In the genomic region with DNA sequence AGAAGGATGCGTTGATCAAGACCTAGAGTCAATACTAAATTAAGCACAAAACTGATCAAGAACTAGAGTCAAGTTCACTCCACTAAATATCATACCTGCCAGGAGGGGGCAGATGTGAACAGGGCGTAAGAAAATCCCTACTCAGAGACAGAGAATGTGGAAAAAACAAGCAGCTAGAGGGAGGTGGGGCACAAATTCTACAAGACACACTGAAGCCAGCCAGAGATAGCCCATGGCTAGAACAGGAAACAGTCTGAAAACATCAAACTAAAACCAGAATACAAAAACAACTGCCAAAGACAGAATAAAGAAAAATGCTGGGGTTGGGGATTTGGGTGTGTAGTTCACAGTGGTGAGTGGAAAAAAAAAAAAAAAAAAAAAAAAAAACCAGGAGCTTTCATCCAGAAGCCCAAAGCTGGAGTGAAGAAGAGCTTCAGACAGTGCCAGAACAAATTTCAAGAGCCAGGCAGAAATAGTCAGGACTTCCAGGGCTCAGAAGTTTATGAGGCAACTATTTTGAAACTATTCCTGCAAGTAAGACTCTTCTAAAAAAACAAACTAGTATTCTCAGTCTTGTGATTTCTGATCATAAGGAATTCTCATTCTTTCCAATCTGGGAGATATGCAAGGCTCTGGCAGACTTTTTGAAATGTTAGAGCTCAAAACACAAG, we compare ENCODE assay signal across 8 cellular contexts.
DNase-seq lines count a peak whose midpoint lies in the region; ATAC-seq, FAIRE-seq and TF ChIP-seq lines count a peak whose summit lies in the region.

No MANE protein-coding gene starts in this region.

- intact Hi-C loops in GM12878 (cut with micrococcal nuclease; ENCODE audit: unreplicated experiment) = loop anchor here (1.0 to 2.0 kb wide), 4 partner anchors 118 to 366 kb away; no protein-coding TSS in a partner anchor

- SMC1A ChIA-PET in GM12878 (lab: Charles Lee; ENCODE audit: uncharacterized antibody, unreplicated experiment) = interaction anchor here (0.6 to 9.2 kb wide), 37 partner anchors 9 to 607 kb away, joined by 3 to 148 read pairs (median 5); partner anchors contain the start of gene CCDC71L

- no peaks in the 10 kb centered on the region for H4K20me1 ChIP-seq in GM12878 (ENCODE audit: control insufficient read depth, insufficient read depth)

- H3K79me2 ChIP-seq in GM12878 (ENCODE audit: control insufficient read depth, insufficient read depth, low read length) = no peaks in the 10 kb centered on the region

- TF ChIP-seq CTCF in GM12878 (IDR thresholded peaks at IDR 0.05 in 2 of 3, conservative IDR thresholded peaks at IDR 0.05 in 1 of 3; ENCODE audit: control insufficient read depth in 2 of 3, extremely low read depth in 1 of 3, insufficient read depth in 1 of 3, low read depth in 3 of 3, low read length in 3 of 3) (peak; percentile 70 to 77 (median 74)), kidney epithelial cell (IDR thresholded peaks at IDR 0.05; ENCODE audit: insufficient read depth, low read length, poor library complexity, severe bottlenecking) (peak; percentile 64)

- ATAC-seq in GM21723 (IDR thresholded peaks at IDR 0.05; ENCODE audit: unreplicated experiment) (peak; percentile 94), GM12878 (peak; percentile 95)

- no peak overlapping the region for H3K4me3 ChIP-seq in GM12878
- H3K4me3 ChIP-seq in kidney epithelial cell (ENCODE audit: low read depth, low read length) = no peak overlapping the region

- H3K4me1 ChIP-seq in GM12878 (ENCODE audit: control insufficient read depth, insufficient read depth, low read length) = no peaks in the 10 kb centered on the region; the same call in 1 of the 2 replicates

- H3K4me2 ChIP-seq in GM12878 (ENCODE audit: control insufficient read depth, insufficient read depth) = no peak overlapping the region

- no peak overlapping the region for H3K9ac ChIP-seq in GM12878 (ENCODE audit: control insufficient read depth, insufficient read depth, low read length)

- DNase-seq in LHCN-M2 (ENCODE audit: low read depth) = peak; percentile 84
- peak; percentile 84 for DNase-seq in RPMI8226
- peak; percentile 57 for DNase-seq in GM12878 (ENCODE audit: low read depth, low spot score)
- peak; percentile 66 for DNase-seq in kidney epithelial cell (ENCODE audit: low read depth)
- DNase-seq in stimulated activated CD4-positive, alpha-beta T cell treated with anti-CD3 and anti-CD28 coated beads, Interleukin-2, amount 100 ng/mL, for 48 hours = peak; percentile 44 to 65
- DNase-seq in superior temporal gyrus (ENCODE audit: extremely low spot score) = no peak

- CTCF ChIA-PET in GM12878 (lab: Yijun Ruan, JAX) = interaction anchor here (0.6 to 9.7 kb wide), 40 partner anchors 10 to 610 kb away, joined by 3 to 171 read pairs (median 5); partner anchors contain the start of gene CCDC71L

- H3K36me3 ChIP-seq in GM12878 (ENCODE audit: control insufficient read depth in 2 of 2, insufficient read depth in 2 of 2, low read length in 1 of 2) = no peaks in the 10 kb centered on the region
- no peaks in the 10 kb centered on the region for H3K36me3 ChIP-seq in kidney epithelial cell (ENCODE audit: control insufficient read depth, insufficient read depth, low read length)

- peak overlapping the region; percentile 33; the same call in 1 of the 2 replicates for H2AFZ ChIP-seq in GM12878 (ENCODE audit: control insufficient read depth, low read depth, low read length)

- POLR2A ChIA-PET in GM12878 (lab: Charles Lee) = interaction anchor here (0.6 to 1.5 kb wide), 7 partner anchors 9 to 1814 kb away, joined by 3 to 9 read pairs (median 3); partner anchors contain the start of gene CCDC71L

- FAIRE-seq in G401.6 (lab: Jason Lieb, UNC) (peak; percentile 96), GM12878 (lab: Jason Lieb, UNC) (no peak)

- TF ChIP-seq EP300 in GM12878 (IDR thresholded peaks at IDR 0.05; ENCODE audit: borderline replicate concordance in 1 of 2, control insufficient read depth in 1 of 2, low read depth in 2 of 2, low read length in 2 of 2) = no peak

- WGBS in GM12878 (ENCODE audit: insufficient coverage, insufficient replicate concordance, low lambda C conversion rate, missing lambda C conversion rate) = 4% methylated on average over 2 of the region's 2 CpGs

- RAD21 ChIA-PET in GM12878 (lab: Charles Lee; ENCODE audit: unreplicated experiment) = interaction anchor here (0.6 to 4.9 kb wide), 25 partner anchors 9 to 365 kb away, joined by 3 to 91 read pairs (median 5); partner anchors contain the start of gene CCDC71L

- TF ChIP-seq RAD21 in GM12878 (IDR thresholded peaks at IDR 0.05; ENCODE audit: insufficient read depth, low read depth, low read length) = peak; percentile 94

- no TSS peak for BruUV-seq in GM12878 (replicated peaks; lab: Mats Ljungman, UMichigan)

- in situ Hi-C loops in GM12878 (cut with MboI) = loop anchor here (5.0 kb wide), 1 partner anchor 115 kb away; no protein-coding TSS in a partner anchor

- no peak for TF ChIP-seq POLR2A in GM12878 (IDR thresholded peaks at IDR 0.05; ENCODE audit: low read depth, low read length)

- no peaks in the 10 kb centered on the region; the same call in 2 of the 3 replicates for H3K9me3 ChIP-seq in GM12878 (replicated peaks; ENCODE audit: control insufficient read depth, insufficient read depth, low read length)

- H3K27me3 ChIP-seq in GM12878 (replicated peaks in 1 of 2; ENCODE audit: control insufficient read depth in 2 of 2, insufficient read depth in 2 of 2, low read length in 1 of 2) (no peaks in the 10 kb centered on the region), kidney epithelial cell (ENCODE audit: control insufficient read depth, insufficient read depth, low read length) (no peaks in the 10 kb centered on the region)

- no peak overlapping the region for H3K27ac ChIP-seq in GM12878 (ENCODE audit: control insufficient read depth, insufficient read depth)

TF ChIP-seq in GM12878, 131 proteins besides CTCF, POLR2A, EP300 and RAD21 (continues in another document):
- peak; percentile 89 for TF ChIP-seq SMC3 (IDR thresholded peaks at IDR 0.05; ENCODE audit: borderline replicate concordance, low read length)
- TF ChIP-seq YY1 (IDR thresholded peaks at IDR 0.05; ENCODE audit: low read depth, low read length) = 0 out of 2 replicates have a peak, but pooled peaks have one; percentile 43
- TF ChIP-seq CREB1 (IDR thresholded peaks at IDR 0.05; ENCODE audit: low read depth) = no peak
- TF ChIP-seq, protein P1, sequence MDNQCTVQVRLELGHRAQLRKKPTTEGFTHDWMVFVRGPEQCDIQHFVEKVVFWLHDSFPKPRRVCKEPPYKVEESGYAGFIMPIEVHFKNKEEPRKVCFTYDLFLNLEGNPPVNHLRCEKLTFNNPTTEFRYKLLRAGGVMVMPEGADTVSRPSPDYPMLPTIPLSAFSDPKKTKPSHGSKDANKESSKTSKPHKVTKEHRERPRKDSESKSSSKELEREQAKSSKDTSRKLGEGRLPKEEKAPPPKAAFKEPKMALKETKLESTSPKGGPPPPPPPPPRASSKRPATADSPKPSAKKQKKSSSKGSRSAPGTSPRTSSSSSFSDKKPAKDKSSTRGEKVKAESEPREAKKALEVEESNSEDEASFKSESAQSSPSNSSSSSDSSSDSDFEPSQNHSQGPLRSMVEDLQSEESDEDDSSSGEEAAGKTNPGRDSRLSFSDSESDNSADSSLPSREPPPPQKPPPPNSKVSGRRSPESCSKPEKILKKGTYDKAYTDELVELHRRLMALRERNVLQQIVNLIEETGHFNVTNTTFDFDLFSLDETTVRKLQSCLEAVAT (IDR thresholded peaks at IDR 0.05) = 0 out of 2 replicates have a peak, but pooled peaks have one; percentile 57
- no peak for TF ChIP-seq BRCA1 (IDR thresholded peaks at IDR 0.05; ENCODE audit: low read depth, low read length)
- peak; percentile 58; the same call in 1 of the 2 replicates for TF ChIP-seq NBN (IDR thresholded peaks at IDR 0.05)
- TF ChIP-seq FOS (IDR thresholded peaks at IDR 0.05; ENCODE audit: borderline replicate concordance, extremely low read depth, insufficient read length) = no peak
- no peak for TF ChIP-seq RBBP5 (conservative IDR thresholded peaks at IDR 0.05)
- peak; percentile 57; the same call in 1 of the 2 replicates for TF ChIP-seq FOXM1 (IDR thresholded peaks at IDR 0.05; ENCODE audit: low read depth, low read length)
- TF ChIP-seq IKZF2 (IDR thresholded peaks at IDR 0.05) = 0 out of 4 replicates have a peak, but pooled peaks of 1 of the 2 experiments have one; percentile 38
- TF ChIP-seq, protein P2, sequence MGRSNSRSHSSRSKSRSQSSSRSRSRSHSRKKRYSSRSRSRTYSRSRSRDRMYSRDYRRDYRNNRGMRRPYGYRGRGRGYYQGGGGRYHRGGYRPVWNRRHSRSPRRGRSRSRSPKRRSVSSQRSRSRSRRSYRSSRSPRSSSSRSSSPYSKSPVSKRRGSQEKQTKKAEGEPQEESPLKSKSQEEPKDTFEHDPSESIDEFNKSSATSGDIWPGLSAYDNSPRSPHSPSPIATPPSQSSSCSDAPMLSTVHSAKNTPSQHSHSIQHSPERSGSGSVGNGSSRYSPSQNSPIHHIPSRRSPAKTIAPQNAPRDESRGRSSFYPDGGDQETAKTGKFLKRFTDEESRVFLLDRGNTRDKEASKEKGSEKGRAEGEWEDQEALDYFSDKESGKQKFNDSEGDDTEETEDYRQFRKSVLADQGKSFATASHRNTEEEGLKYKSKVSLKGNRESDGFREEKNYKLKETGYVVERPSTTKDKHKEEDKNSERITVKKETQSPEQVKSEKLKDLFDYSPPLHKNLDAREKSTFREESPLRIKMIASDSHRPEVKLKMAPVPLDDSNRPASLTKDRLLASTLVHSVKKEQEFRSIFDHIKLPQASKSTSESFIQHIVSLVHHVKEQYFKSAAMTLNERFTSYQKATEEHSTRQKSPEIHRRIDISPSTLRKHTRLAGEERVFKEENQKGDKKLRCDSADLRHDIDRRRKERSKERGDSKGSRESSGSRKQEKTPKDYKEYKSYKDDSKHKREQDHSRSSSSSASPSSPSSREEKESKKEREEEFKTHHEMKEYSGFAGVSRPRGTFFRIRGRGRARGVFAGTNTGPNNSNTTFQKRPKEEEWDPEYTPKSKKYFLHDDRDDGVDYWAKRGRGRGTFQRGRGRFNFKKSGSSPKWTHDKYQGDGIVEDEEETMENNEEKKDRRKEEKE (IDR thresholded peaks at IDR 0.05) = no peak
- peak; percentile 66; the same call in 1 of the 2 replicates for TF ChIP-seq ZNF384 (IDR thresholded peaks at IDR 0.05; ENCODE audit: borderline replicate concordance, low read depth, low read length)
- no peak for TF ChIP-seq PAX8 (IDR thresholded peaks at IDR 0.05)
- TF ChIP-seq ATF2 (IDR thresholded peaks at IDR 0.05; ENCODE audit: low read length) = no peak
